8 cellular contexts compared by ENCODE assay signal in genomic region chr12:52025301-52026172, GRCh38. TPM values are rescaled to one million over a fixed set of nuclear protein-coding genes. Genes with fewer than 3 reads are reported as not detected.
DNase-seq lines count a peak whose midpoint lies in the region; ATAC-seq and TF ChIP-seq lines count a peak whose summit lies in the region.

No MANE protein-coding gene starts in this region.

- DNase-seq in ELR (ENCODE audit: low read depth), result peak; percentile 86
- DNase-seq in NCI-H345 treated with DMSO at 0.1 percent for 48 hours (lab: John Stamatoyannopoulos, UW; ENCODE audit: unreplicated experiment), result peak; percentile 98
- peak; percentile 78 for DNase-seq in activated CD4-positive, CD25-positive, alpha-beta regulatory T cell treated with anti-CD3 and anti-CD28 coated beads, Interleukin-2, amount 50 U/mL, for 16 hours (ENCODE audit: low read depth, low spot score)
- peak; percentile 83 for DNase-seq in central memory CD4-positive, alpha-beta T cell
- DNase-seq in kidney epithelial cell (ENCODE audit: low read depth), result no peak
- peak; percentile 72 to 92 (median 77) for DNase-seq in stimulated activated CD4-positive, alpha-beta T cell treated with anti-CD3 and anti-CD28 coated beads, Interleukin-12 subunit alpha, Interleukin-12 subunit beta, amount 100 ng/mL, for 48 hours (ENCODE audit: low read depth in 2 of 3, low spot score in 1 of 3)

- TF ChIP-seq CTCF in kidney epithelial cell (IDR thresholded peaks at IDR 0.05; ENCODE audit: insufficient read depth, low read length, poor library complexity, severe bottlenecking), result peak; percentile 88

- H3K36me3 ChIP-seq in kidney epithelial cell (ENCODE audit: control insufficient read depth, insufficient read depth, low read length), result no peaks in the 10 kb centered on the region

- ATAC-seq in HG03095 (IDR thresholded peaks at IDR 0.05; ENCODE audit: unreplicated experiment) (peak; percentile 41), GM19023 (IDR thresholded peaks at IDR 0.05; ENCODE audit: unreplicated experiment) (no peak)

- no peak overlapping the region for H3K4me3 ChIP-seq in kidney epithelial cell (ENCODE audit: low read depth, low read length)

- no peaks in the 10 kb centered on the region for H3K27me3 ChIP-seq in kidney epithelial cell (ENCODE audit: control insufficient read depth, insufficient read depth, low read length)

RNA-seq across cellular contexts. Expression of gene TAMALIN, which starts 18.8 kb away (rescaled TPM):
- 3.4 and 5.1 TPM in 2 replicates for total RNA-seq in kidney epithelial cell

RNA-seq across cellular contexts. Expression of gene NR4A1, which starts 25.7 kb away (rescaled TPM):
- 9.2 and 11.2 TPM in 2 replicates for total RNA-seq in kidney epithelial cell

RNA-seq across cellular contexts. Expression of gene ATG101, which starts 44.2 kb away (rescaled TPM):
- total RNA-seq in kidney epithelial cell, result 77.8 and 83.1 TPM in 2 replicates

RNA-seq across cellular contexts. Expression of gene SMIM41, which starts 54.0 kb away (rescaled TPM):
- total RNA-seq in kidney epithelial cell, result 0.34 TPM in 1 of 2 replicates, not detected in the other
